In the genomic region with DNA sequence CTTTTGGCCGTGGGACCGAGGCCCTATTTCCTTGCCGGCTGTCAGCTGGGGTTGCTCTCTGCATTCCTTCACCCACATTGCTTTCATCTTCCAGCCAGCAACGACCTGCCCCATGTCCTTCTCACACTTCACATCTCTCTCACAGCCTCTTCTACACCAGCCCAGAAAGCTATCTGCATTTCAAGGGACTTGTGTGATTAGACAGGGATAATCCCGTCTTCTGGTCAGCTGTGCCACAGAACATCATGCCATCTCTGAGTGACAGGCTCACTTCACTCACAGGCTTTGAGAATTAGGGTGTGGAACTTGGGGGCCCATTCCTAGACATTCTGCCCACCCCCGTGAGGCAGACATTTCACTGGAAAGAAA, we compare ENCODE assay signal across 16 cellular contexts. TPM values are rescaled to one million over a fixed set of nuclear protein-coding genes. Genes with fewer than 3 reads are reported as not detected.
DNase-seq lines count a peak whose midpoint lies in the region; ATAC-seq and TF ChIP-seq lines count a peak whose summit lies in the region.
"Had no signal": no experiment of that assay in that cellular context is flagged by ENCODE, and none has a peak within 500 bp of the region (broad histone marks: within the 10 kb centered on the region; RNA-seq: fewer than 3 reads in every experiment).

No MANE protein-coding gene starts in this region.

- H3K27me3 ChIP-seq in CD4-positive, alpha-beta T cell (ENCODE audit: control insufficient read depth, insufficient read depth, low read length), result no peaks in the 10 kb centered on the region
- H3K27me3 ChIP-seq in neural progenitor cell, result no peaks in the 10 kb centered on the region

- H3K9me3 ChIP-seq in CD4-positive, alpha-beta T cell (ENCODE audit: control insufficient read depth, low read length), result no peaks in the 10 kb centered on the region
- no peaks in the 10 kb centered on the region for H3K9me3 ChIP-seq in neural progenitor cell (ENCODE audit: low read depth)
- H3K9me3 ChIP-seq: thoracic aorta had no signal

- peaks cover 45% of the 10 kb centered on the region for H3K4me1 Mint-ChIP-seq in CD4-positive, alpha-beta T cell (ENCODE audit: low read depth)
- H3K4me1 Mint-ChIP-seq in chondrocyte (ENCODE audit: low read depth) (peaks cover 5% of the 10 kb centered on the region), neural progenitor cell (peaks cover 37% of the 10 kb centered on the region)

- H3K79me2 ChIP-seq in neural progenitor cell (ENCODE audit: low read depth), result no peaks in the 10 kb centered on the region

- no peak for TF ChIP-seq CTCF in CD4-positive, alpha-beta T cell (IDR thresholded peaks at IDR 0.05)
- TF ChIP-seq CTCF in chondrocyte (IDR thresholded peaks at IDR 0.05) (no peak), neural progenitor cell (IDR thresholded peaks at IDR 0.05) (no peak)

- H3K36me3 Mint-ChIP-seq in CD4-positive, alpha-beta T cell (ENCODE audit: low read depth), result no peaks in the 10 kb centered on the region
- H3K36me3 Mint-ChIP-seq in chondrocyte (ENCODE audit: low read depth) (no peaks in the 10 kb centered on the region), neural progenitor cell (peaks cover 34% of the 10 kb centered on the region)

- peak overlapping the region; percentile 45 for H3K4me2 ChIP-seq in neural progenitor cell

- H3K9me3 Mint-ChIP-seq in CD4-positive, alpha-beta T cell, result no peaks in the 10 kb centered on the region
- no peaks in the 10 kb centered on the region for H3K9me3 Mint-ChIP-seq in chondrocyte (ENCODE audit: low read depth)
- no peaks in the 10 kb centered on the region for H3K9me3 Mint-ChIP-seq in neural progenitor cell

- H3F3A ChIP-seq in neural progenitor cell (ENCODE audit: low read depth), result peaks cover 7% of the 10 kb centered on the region

- H3K36me3 ChIP-seq in neural progenitor cell, result no peaks in the 10 kb centered on the region
- H3K36me3 ChIP-seq: thoracic aorta had no signal

- peak overlapping the region; percentile 11 for H3K4me3 Mint-ChIP-seq in CD4-positive, alpha-beta T cell
- no peak overlapping the region for H3K4me3 Mint-ChIP-seq in chondrocyte (ENCODE audit: unreplicated experiment)
- peak overlapping the region; percentile 34 for H3K4me3 Mint-ChIP-seq in neural progenitor cell

- no peak overlapping the region for H2AFZ ChIP-seq in neural progenitor cell (replicated peaks)

- intact Hi-C loops in CD4-positive, alpha-beta T cell (cut with DNase I, micrococcal nuclease), result loop anchor here in 1 of 2 experiments (2.0 kb wide), 1 partner anchor 15 kb away; no protein-coding TSS in a partner anchor
- intact Hi-C loops in left colon (cut with DNase I, micrococcal nuclease), result no loop called here

- no peak overlapping the region for H3K9ac ChIP-seq in neural progenitor cell

- ATAC-seq in CD4-positive, alpha-beta T cell (ENCODE audit: poor library complexity), result no peak
- peak; percentile 12 for ATAC-seq in HG02763 (IDR thresholded peaks at IDR 0.05; ENCODE audit: unreplicated experiment)
- ATAC-seq in left colon, result no peak

- DNase-seq in CD4-positive, alpha-beta T cell, result no peak
- DNase-seq in chondrocyte (ENCODE audit: low spot score) (peak; percentile 35), neural progenitor cell (ENCODE audit: low spot score) (no peak), left colon (no peak), caudate nucleus (lab: John Stamatoyannopoulos, UW) (no peak), NCI-H187 (lab: John Stamatoyannopoulos, UW) (no peak), NCI-H774 (lab: John Stamatoyannopoulos, UW) (no peak)
- DNase-seq: activated CD4-positive, CD25-positive, alpha-beta regulatory T cell; anterior cingulate cortex; NCI-H226; occipital lobe; stimulated activated CD4-positive, alpha-beta T cell treated with anti-CD3 and anti-CD28 coated beads, Interleukin-4, amount 100 ng/mL, for 1 hour had no signal

- CTCF ChIA-PET in CD4-positive, alpha-beta T cell (lab: Charles Lee), result interaction anchor here (0.5 to 7.6 kb wide), 5 partner anchors 10 to 229 kb away, joined by 3 to 56 read pairs (median 14); no protein-coding TSS in a partner anchor

- no peaks in the 10 kb centered on the region for H4K20me1 ChIP-seq in neural progenitor cell (ENCODE audit: low read depth)

- peak overlapping the region; percentile 54 for H3K27ac ChIP-seq in CD4-positive, alpha-beta T cell (ENCODE audit: low read depth, low read length)
- no peak overlapping the region for H3K27ac ChIP-seq in neural progenitor cell
- H3K27ac ChIP-seq in caudate nucleus (ENCODE audit: low read depth, low read length), result no peak overlapping the region
- H3K27ac ChIP-seq: thoracic aorta had no signal

- peak overlapping the region; percentile 80 for H3K27ac Mint-ChIP-seq in CD4-positive, alpha-beta T cell
- no peak overlapping the region for H3K27ac Mint-ChIP-seq in chondrocyte (ENCODE audit: unreplicated experiment)
- H3K27ac Mint-ChIP-seq in neural progenitor cell, result peak overlapping the region; percentile 88

- H3K4me3 ChIP-seq in neural progenitor cell, result no peak overlapping the region
- H3K4me3 ChIP-seq: thoracic aorta had no signal

- POLR2A ChIA-PET in CD4-positive, alpha-beta T cell (lab: Charles Lee), result interaction anchor here (1.3 to 4.0 kb wide), 9 partner anchors 9 to 104 kb away, joined by 3 to 90 read pairs (median 41); a partner anchor contains a TSS

- peaks cover 12% of the 10 kb centered on the region for H3K4me1 ChIP-seq in neural progenitor cell

- H3K27me3 Mint-ChIP-seq in CD4-positive, alpha-beta T cell, result no peaks in the 10 kb centered on the region
- peaks cover 5% of the 10 kb centered on the region for H3K27me3 Mint-ChIP-seq in chondrocyte (ENCODE audit: low read depth)
- peaks cover 6% of the 10 kb centered on the region for H3K27me3 Mint-ChIP-seq in neural progenitor cell (ENCODE audit: insufficient read depth, low read depth)

RNA-seq across cellular contexts. Expression of a gene that starts 16.4 kb away (rescaled TPM):
- total RNA-seq in CD4-positive, alpha-beta T cell, result under 1 TPM; 0.22 to 0.25 TPM
- total RNA-seq in chondrocyte (0.13 TPM in 1 of 3 replicates, not detected in the others), neural progenitor cell (ENCODE audit: low replicate concordance) (1.1 and 1.5 TPM in 2 replicates), left colon (1 to 10 TPM; 1.7 to 3.7 TPM)
- total RNA-seq: epithelial cell of proximal tubule, M059J had no signal

RNA-seq across cellular contexts. Expression of a gene that starts 23.6 kb away (rescaled TPM):
- total RNA-seq in CD4-positive, alpha-beta T cell, result under 1 TPM; 0.19 to 0.45 TPM
- not detected in 3 replicates for total RNA-seq in chondrocyte
- total RNA-seq in neural progenitor cell (ENCODE audit: low replicate concordance), result 5.3 and 5.5 TPM in 2 replicates
- 1 to 10 TPM; 2.1 to 2.9 TPM for total RNA-seq in left colon
- total RNA-seq: epithelial cell of proximal tubule had no signal

RNA-seq across cellular contexts. Expression of a gene that starts 43.1 kb away (rescaled TPM):
- not detected for total RNA-seq in CD4-positive, alpha-beta T cell
- total RNA-seq in chondrocyte, result not detected in 3 replicates
- total RNA-seq in neural progenitor cell (ENCODE audit: low replicate concordance), result not detected in 2 replicates
- total RNA-seq in left colon, result under 1 TPM; 0.39 to 0.55 TPM
- total RNA-seq: epithelial cell of proximal tubule, M059J, occipital lobe, thoracic aorta had no signal
